ENCODE assay signal across 8 cellular contexts in the genomic region with DNA sequence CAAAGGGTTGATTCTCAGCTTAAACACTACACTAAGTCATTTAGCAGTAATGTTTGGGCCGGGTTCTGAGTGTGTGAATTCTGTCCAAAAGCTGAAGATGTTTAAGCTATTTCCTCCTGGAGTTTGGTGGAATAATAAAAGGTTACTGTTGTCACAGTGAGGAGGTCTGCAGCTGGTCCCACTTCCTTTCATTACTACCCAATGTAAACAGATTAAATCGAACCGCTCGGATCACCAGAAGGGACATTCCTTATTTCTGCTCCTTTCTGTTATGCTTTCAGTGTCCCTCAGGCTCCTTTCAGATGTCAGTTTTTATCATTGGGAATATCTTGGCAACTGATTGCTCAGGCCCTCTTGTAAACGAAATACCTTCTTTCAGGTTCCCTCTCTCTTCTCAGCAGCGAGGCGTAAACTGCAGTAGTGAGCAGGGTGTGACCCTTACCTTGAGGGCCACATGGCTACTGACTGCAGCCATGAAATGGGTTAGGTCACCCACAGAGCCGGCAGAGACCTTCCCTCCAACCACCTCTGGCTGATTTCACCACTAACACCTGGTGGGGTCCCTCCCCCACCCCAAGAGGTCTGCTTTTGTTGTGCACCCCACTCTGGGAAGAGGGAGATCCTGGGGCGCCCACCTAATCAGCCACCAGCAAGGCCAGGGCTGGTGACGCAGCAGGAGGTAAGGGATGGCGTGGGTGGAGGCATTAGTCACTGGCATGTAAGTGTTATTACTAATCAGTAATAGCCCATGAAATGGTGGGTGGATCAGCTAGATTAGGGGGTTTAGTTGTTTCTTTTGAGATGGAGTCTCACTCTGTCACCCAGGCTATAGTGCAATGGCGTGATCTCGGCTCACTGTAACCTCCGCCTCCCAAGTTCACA.
DNase-seq lines count a peak whose midpoint lies in the region; ATAC-seq and TF ChIP-seq lines count a peak whose summit lies in the region.

No MANE protein-coding gene starts in this region.

- H3K4me1 Mint-ChIP-seq in Calu3 (ENCODE audit: low read depth, unreplicated experiment) = peaks cover 16% of the 10 kb centered on the region

- no peaks in the 10 kb centered on the region for H3K9me3 Mint-ChIP-seq in Calu3 (ENCODE audit: low read depth, unreplicated experiment)

- H3K27me3 Mint-ChIP-seq in Calu3 (ENCODE audit: unreplicated experiment) = no peaks in the 10 kb centered on the region

- H3K4me2 ChIP-seq in skeletal muscle satellite cell (ENCODE audit: low read length) = peak overlapping the region; percentile 57

- BruUV-seq in Calu3 (replicated peaks; lab: Mats Ljungman, UMichigan) = no TSS peak

- peaks cover 4% of the 10 kb centered on the region for H3K36me3 Mint-ChIP-seq in Calu3 (ENCODE audit: insufficient read depth, unreplicated experiment)

- H3K36me3 ChIP-seq in skeletal muscle satellite cell (ENCODE audit: insufficient read depth, low read length) = peaks cover 13% of the 10 kb centered on the region

- H3K4me3 ChIP-seq in skeletal muscle satellite cell (ENCODE audit: low read length) = peak overlapping the region; percentile 26

- H3K9me3 ChIP-seq in skeletal muscle satellite cell (replicated peaks; ENCODE audit: low read length) = no peaks in the 10 kb centered on the region

- peak overlapping the region; percentile 36 for H3K27ac Mint-ChIP-seq in Calu3 (ENCODE audit: unreplicated experiment)

- CTCF ChIA-PET in Calu3 (lab: Charles Lee) = no interaction called here

- H3K4me1 ChIP-seq in skeletal muscle satellite cell (ENCODE audit: control insufficient read depth, insufficient read depth, low read length) = peaks cover 36% of the 10 kb centered on the region

- intact Hi-C loops in Calu3 (cut with micrococcal nuclease; ENCODE audit: unreplicated experiment) = no loop called here

- no peak for ATAC-seq in HG02970 (IDR thresholded peaks at IDR 0.05; ENCODE audit: low FRiP score, unreplicated experiment)
- no peak for ATAC-seq in HG02938 (IDR thresholded peaks at IDR 0.05; ENCODE audit: unreplicated experiment)

- H3K27me3 ChIP-seq in skeletal muscle satellite cell (ENCODE audit: control insufficient read depth, insufficient read depth, low read length) = no peaks in the 10 kb centered on the region

- peak overlapping the region; percentile 53 for H3K9ac ChIP-seq in skeletal muscle satellite cell (ENCODE audit: low read depth, low read length)

- peak overlapping the region; percentile 12 for H3K4me3 Mint-ChIP-seq in Calu3 (ENCODE audit: low read depth, unreplicated experiment)

- no peak for TF ChIP-seq CTCF in Calu3 (IDR thresholded peaks at IDR 0.05; ENCODE audit: unreplicated experiment)

- peak; percentile 13 for DNase-seq in Calu3
- peak; percentile 32 for DNase-seq in NCI-H460 (ENCODE audit: extremely low read depth, low read depth)
- DNase-seq in dermis blood vessel endothelial cell = peak; percentile 74
- no peak for DNase-seq in NCI-H1105 treated with DMSO at 0.1 percent for 48 hours (lab: John Stamatoyannopoulos, UW)
- no peak for DNase-seq in DMS 273 treated with DMSO at 0.1 percent for 48 hours (lab: John Stamatoyannopoulos, UW)

Comparison
In these comparisons a context has a peak if more than half of its experiments do, and no peak if none do; other contexts are left out.
1. DNase-seq: peak in Calu3 (single experiment), NCI-H460 (single experiment) and dermis blood vessel endothelial cell (single experiment); none in NCI-H1105 treated with DMSO at 0.1 percent for 48 hours (single experiment) and DMS 273 treated with DMSO at 0.1 percent for 48 hours (single experiment).